8 cellular contexts compared by ENCODE assay signal in the genomic region with DNA sequence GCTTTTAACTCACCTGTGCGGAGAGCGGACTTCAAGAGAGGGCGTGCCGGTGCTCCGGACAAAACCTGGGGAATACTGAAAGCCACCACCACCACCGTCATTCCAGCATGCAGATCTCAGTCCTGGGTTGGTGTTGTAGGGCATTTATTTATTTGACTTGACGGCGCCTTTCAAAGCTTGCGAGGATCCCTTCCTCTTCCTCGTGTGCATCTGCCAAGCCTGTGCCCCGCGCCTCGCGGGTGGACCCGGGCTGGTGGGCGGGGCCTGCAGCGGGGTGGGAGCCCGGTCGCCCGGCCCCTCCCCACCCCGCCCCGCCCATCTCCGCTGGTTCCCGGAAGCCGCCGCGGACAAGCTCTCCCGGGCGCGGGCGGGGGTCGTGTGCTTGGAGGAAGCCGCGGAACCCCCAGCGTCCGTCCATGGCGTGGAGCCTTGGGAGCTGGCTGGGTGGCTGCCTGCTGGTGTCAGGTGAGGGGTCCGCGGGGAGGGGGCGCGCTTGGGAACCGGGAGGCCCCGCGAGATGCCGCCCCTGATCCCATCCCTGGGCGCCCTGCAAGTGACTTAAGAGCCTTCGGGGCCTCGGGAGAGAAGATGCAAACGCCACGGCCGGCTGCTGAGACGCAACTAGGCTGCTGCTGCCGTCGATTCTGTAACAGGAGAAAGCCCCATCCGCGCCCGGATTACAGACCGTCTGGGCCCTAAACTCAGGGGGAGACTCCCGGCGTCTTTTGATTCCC. TPM values are rescaled to one million over a fixed set of nuclear protein-coding genes. Genes with fewer than 3 reads are reported as not detected.
A peak's percentile ranks its signal among the peaks of the same experiment; 100 is the strongest.
DNase-seq lines count a peak whose midpoint lies in the region; ATAC-seq, FAIRE-seq and TF ChIP-seq lines count a peak whose summit lies in the region.

A gene (plus strand): TSS at position 318 of the 734 bp plus-strand sequence. CDS start 99 bp downstream, at position 417.

- peak within 1 kb of the TSS; percentile 86 for H3K9ac ChIP-seq in keratinocyte (ENCODE audit: control insufficient read depth, extremely low read depth, insufficient read depth, low read length)

- peak within 1 kb of the TSS; percentile 76 for H3K4me2 ChIP-seq in keratinocyte (ENCODE audit: control insufficient read depth, extremely low read depth, insufficient read depth, low read depth, low read length)

- peak within 1 kb of the TSS; percentile 70 for H3K27ac ChIP-seq in keratinocyte (ENCODE audit: control insufficient read depth, insufficient read depth, low read length)

- peak within 1 kb of the TSS; percentile 75 to 87 (median 81) for H3K4me3 ChIP-seq in keratinocyte (ENCODE audit: control insufficient read depth in 2 of 3, extremely low read depth in 1 of 3, insufficient read depth in 2 of 3, low read depth in 1 of 3, low read length in 3 of 3)

- no peaks in the 10 kb centered on the region for H3K9me1 ChIP-seq in keratinocyte (ENCODE audit: control insufficient read depth, extremely low read depth, insufficient read depth, low read length)

- H3K36me3 ChIP-seq in keratinocyte (ENCODE audit: control insufficient read depth in 2 of 2, extremely low read depth in 1 of 2, insufficient read depth in 2 of 2, low read length in 2 of 2), result no peaks in the 10 kb centered on the region

- peak; percentile 39 to 73 for DNase-seq in NCI-H446 (lab: John Stamatoyannopoulos, UW)
- DNase-seq in central memory CD4-positive, alpha-beta T cell, result peak; percentile 66
- no peak for DNase-seq in keratinocyte (ENCODE audit: low read depth, low spot score)
- DNase-seq in stimulated activated CD4-positive, alpha-beta T cell treated with anti-CD3 and anti-CD28 coated beads, Interleukin-15, amount 100 ng/mL, for 1 hour (ENCODE audit: low read depth in 1 of 2, low spot score in 1 of 2), result peak; percentile 48 to 67

- H2AFZ ChIP-seq in keratinocyte (ENCODE audit: control insufficient read depth, low read length), result peak within 1 kb of the TSS; percentile 82

- no peaks in the 10 kb centered on the region for H4K20me1 ChIP-seq in keratinocyte (ENCODE audit: control insufficient read depth, extremely low read depth, insufficient read depth, low read length)

- no peak for FAIRE-seq in keratinocyte (lab: Jason Lieb, UNC)

- dilution Hi-C loops in keratinocyte (cut with MboI; ENCODE audit: extremely low pct_ligation_motif_present, low sequenced_read_pairs), result no loop called here

- peaks cover 21% of the 10 kb centered on the region for H3K4me1 ChIP-seq in keratinocyte (ENCODE audit: control insufficient read depth, extremely low read depth, insufficient read depth, low read length)

- peak; percentile 48 for ATAC-seq in GM18502 (IDR thresholded peaks at IDR 0.05; ENCODE audit: poor library complexity, unreplicated experiment)
- ATAC-seq in HG02973 (IDR thresholded peaks at IDR 0.05; ENCODE audit: unreplicated experiment), result peak; percentile 39
- peak; percentile 57 to 66 for ATAC-seq in activated CD4-positive, CD25-positive, alpha-beta regulatory T cell treated with anti-CD3 and anti-CD28 coated beads, Interleukin-2, amount 50 U/mL, for 24 hours
- no peak for ATAC-seq in GM18517 (IDR thresholded peaks at IDR 0.05; ENCODE audit: unreplicated experiment)

- H3K9me3 ChIP-seq in keratinocyte (ENCODE audit: control insufficient read depth, low read depth, low read length), result no peaks in the 10 kb centered on the region

- no peak for TF ChIP-seq CTCF in keratinocyte (optimal IDR thresholded peaks at IDR 0.05 in 1 of 3, IDR thresholded peaks at IDR 0.05 in 1 of 3, conservative IDR thresholded peaks at IDR 0.05 in 1 of 3; ENCODE audit: extremely low read depth in 1 of 3, insufficient read depth in 2 of 3, low read length in 3 of 3)

- H3K27me3 ChIP-seq in keratinocyte (ENCODE audit: control insufficient read depth, extremely low read depth, insufficient read depth, low read length), result no peaks in the 10 kb centered on the region

- H3K79me2 ChIP-seq in keratinocyte (ENCODE audit: control insufficient read depth, insufficient read depth, low read length), result peaks cover 5% of the 10 kb centered on the region

RNA-seq across cellular contexts. Expression of the gene that starts here (rescaled TPM):
- polyA plus RNA-seq in keratinocyte, result 17.4 to 24.1 TPM (median 19.6 TPM) in 3 replicates
- polyA plus RNA-seq in keratinocyte (2011; ENCODE audit: low read depth), result 15.1 TPM
- 15.8 and 20.4 TPM in 2 replicates for polyA plus RNA-seq in keratinocyte (2011; cell fraction: cytosol; rRNA removed)
- polyA plus RNA-seq in keratinocyte (2011; cell fraction: nucleus; rRNA removed), result 19.2 and 21.4 TPM in 2 replicates
- 15.2 and 16.1 TPM in 2 replicates for polyA plus RNA-seq in keratinocyte (2012; ENCODE audit: low replicate concordance)
- polyA minus RNA-seq in keratinocyte, result 21.8 to 28.2 TPM (median 24.0 TPM) in 3 replicates
- polyA minus RNA-seq in keratinocyte (2011; cell fraction: cytosol; rRNA and poly(A)+ RNA removed), result 21.7 TPM
- polyA minus RNA-seq in keratinocyte (2011; cell fraction: nucleus; rRNA and poly(A)+ RNA removed), result 10.0 and 14.2 TPM in 2 replicates
